In genomic region chr6:84772428-84773132, GRCh38 we compare ENCODE assay signal across 13 cellular contexts. TPM values are rescaled to one million over a fixed set of nuclear protein-coding genes. Genes with fewer than 3 reads are reported as not detected.
A peak's percentile ranks its signal among the peaks of the same experiment; 100 is the strongest.
DNase-seq lines count a peak whose midpoint lies in the region; ATAC-seq and TF ChIP-seq lines count a peak whose summit lies in the region.
"Had no signal": no experiment of that assay in that cellular context is flagged by ENCODE, and none has a peak within 500 bp of the region (broad histone marks: within the 10 kb centered on the region; RNA-seq: fewer than 3 reads in every experiment).

No MANE protein-coding gene starts in this region.

- peak overlapping the region; percentile 76; the same call in 1 of the 2 replicates for H3K4me2 ChIP-seq in MM.1S (ENCODE audit: low read depth, low read length)
- peak overlapping the region; percentile 72 for H3K4me2 ChIP-seq in neural progenitor cell

- H3K27me3 ChIP-seq in MM.1S (replicated peaks; ENCODE audit: insufficient read depth, low read length) (no peaks in the 10 kb centered on the region), neural progenitor cell (peaks cover 100% of the 10 kb centered on the region)

- no peaks in the 10 kb centered on the region for H3K36me3 Mint-ChIP-seq in glutamatergic neuron (ENCODE audit: unreplicated experiment)
- no peaks in the 10 kb centered on the region for H3K36me3 Mint-ChIP-seq in neural progenitor cell

- H3K36me3 ChIP-seq in ES-I3 (ENCODE audit: insufficient read depth, low read length) (no peaks in the 10 kb centered on the region), MM.1S (replicated peaks; ENCODE audit: insufficient read depth, low read length) (no peaks in the 10 kb centered on the region), neural progenitor cell (no peaks in the 10 kb centered on the region)
- H3K36me3 ChIP-seq: lower lobe of right lung had no signal

- H3K79me2 ChIP-seq in MM.1S (ENCODE audit: low read length): no peaks in the 10 kb centered on the region
- H3K79me2 ChIP-seq in neural progenitor cell (ENCODE audit: low read depth): no peaks in the 10 kb centered on the region

- H3K4me3 ChIP-seq in MM.1S (ENCODE audit: low read length) (peak overlapping the region; percentile 57; the same call in 1 of the 2 replicates), neural progenitor cell (peak overlapping the region; percentile 36)

- H3K4me1 Mint-ChIP-seq in glutamatergic neuron (ENCODE audit: low read depth, unreplicated experiment) (peaks cover 13% of the 10 kb centered on the region), neural progenitor cell (peaks cover 14% of the 10 kb centered on the region)

- peak overlapping the region; percentile 34 for H3K27ac Mint-ChIP-seq in glutamatergic neuron (ENCODE audit: unreplicated experiment)
- no peak overlapping the region for H3K27ac Mint-ChIP-seq in neural progenitor cell
- H3K27ac Mint-ChIP-seq: dendritic cell treated with granulocyte-macrophage colony-stimulating factor and Interleukin-4, amounts not matched to agents 40 ng/mL and 50 ng/mL, for 4 days had no signal

- H3K4me1 ChIP-seq in ES-I3 (ENCODE audit: insufficient read depth, low read length) (no peaks in the 10 kb centered on the region), MM.1S (ENCODE audit: low read length) (no peaks in the 10 kb centered on the region), neural progenitor cell (no peaks in the 10 kb centered on the region)

- peak overlapping the region; percentile 64; the same call in 1 of the 2 replicates for H3K9ac ChIP-seq in ES-I3 (ENCODE audit: low read depth, low read length)
- H3K9ac ChIP-seq in MM.1S (ENCODE audit: low read length): no peak overlapping the region
- no peak overlapping the region for H3K9ac ChIP-seq in neural progenitor cell

- DNase-seq in MM.1S (no peak), glutamatergic neuron (peak; percentile 27), neural progenitor cell (ENCODE audit: low spot score) (peak; percentile 68), globus pallidus (ENCODE audit: low spot score) (no peak), NCI-H2107 treated with DMSO at 0.1 percent for 48 hours (lab: John Stamatoyannopoulos, UW; ENCODE audit: unreplicated experiment) (no peak)
- DNase-seq: activated CD4-positive, alpha-beta T cell treated with anti-CD3 and anti-CD28 coated beads, Interleukin-2, amount 50 U/mL, for 4 hours; NCI-H2107; substantia nigra had no signal

- H3K9me3 ChIP-seq in ES-I3 (ENCODE audit: control insufficient read depth, insufficient read depth, low read length) (no peaks in the 10 kb centered on the region), MM.1S (replicated peaks; ENCODE audit: insufficient read depth, low read length) (no peaks in the 10 kb centered on the region), neural progenitor cell (ENCODE audit: low read depth) (no peaks in the 10 kb centered on the region)
- H3K9me3 ChIP-seq: lower lobe of right lung had no signal

- no peak for TF ChIP-seq CTCF in MM.1S (IDR thresholded peaks at IDR 0.05; ENCODE audit: low read length)
- no peak for TF ChIP-seq CTCF in glutamatergic neuron (IDR thresholded peaks at IDR 0.05; ENCODE audit: partially characterized antibody, unreplicated experiment)
- no peak for TF ChIP-seq CTCF in neural progenitor cell (IDR thresholded peaks at IDR 0.05)

- no peaks in the 10 kb centered on the region for H3F3A ChIP-seq in MM.1S (ENCODE audit: insufficient read depth, low read length)
- H3F3A ChIP-seq in neural progenitor cell (ENCODE audit: low read depth): peaks cover 32% of the 10 kb centered on the region

- no peak overlapping the region for H3K27ac ChIP-seq in MM.1S (ENCODE audit: low read length)
- no peak overlapping the region for H3K27ac ChIP-seq in neural progenitor cell
- H3K27ac ChIP-seq: lower lobe of right lung had no signal

- H2AFZ ChIP-seq in MM.1S (ENCODE audit: low read length) (no peak overlapping the region), neural progenitor cell (replicated peaks) (no peak overlapping the region)

- no peaks in the 10 kb centered on the region for H3K9me2 ChIP-seq in MM.1S (replicated peaks; ENCODE audit: insufficient read depth, low read length)

- H4K20me1 ChIP-seq in MM.1S (ENCODE audit: insufficient read depth, low read length) (no peaks in the 10 kb centered on the region), neural progenitor cell (ENCODE audit: low read depth) (peaks cover 61% of the 10 kb centered on the region)

- H3K27me3 Mint-ChIP-seq in glutamatergic neuron (ENCODE audit: unreplicated experiment): peaks cover 36% of the 10 kb centered on the region
- peaks cover 84% of the 10 kb centered on the region for H3K27me3 Mint-ChIP-seq in neural progenitor cell (ENCODE audit: insufficient read depth, low read depth)

- H3K9me3 Mint-ChIP-seq in glutamatergic neuron (ENCODE audit: unreplicated experiment) (peaks cover 20% of the 10 kb centered on the region), neural progenitor cell (peaks cover 2% of the 10 kb centered on the region)
- H3K9me3 Mint-ChIP-seq: dendritic cell treated with granulocyte-macrophage colony-stimulating factor and Interleukin-4, amounts not matched to agents 40 ng/mL and 50 ng/mL, for 4 days had no signal

- peak overlapping the region; percentile 79 for H3K4me3 Mint-ChIP-seq in glutamatergic neuron (ENCODE audit: unreplicated experiment)
- H3K4me3 Mint-ChIP-seq in neural progenitor cell: peak overlapping the region; percentile 86
- H3K4me3 Mint-ChIP-seq: dendritic cell treated with granulocyte-macrophage colony-stimulating factor and Interleukin-4, amounts not matched to agents 40 ng/mL and 50 ng/mL, for 4 days had no signal

- ATAC-seq in GM18517 (IDR thresholded peaks at IDR 0.05; ENCODE audit: unreplicated experiment): no peak
- ATAC-seq in GM19328 (IDR thresholded peaks at IDR 0.05; ENCODE audit: unreplicated experiment): no peak

RNA-seq across cellular contexts. Expression of gene TBX18, which starts 8.2 kb away (rescaled TPM):
- total RNA-seq in glutamatergic neuron (ENCODE audit: unreplicated experiment) (5.1 TPM), neural progenitor cell (ENCODE audit: low replicate concordance) (not detected in 2 replicates)

Comparison
In these comparisons a context has a peak if more than half of its experiments do, and no peak if none do; other contexts are left out.
1. DNase-seq: peak in glutamatergic neuron (single experiment) and neural progenitor cell (single experiment); none in MM.1S (single experiment), globus pallidus (single experiment) and NCI-H2107 treated with DMSO at 0.1 percent for 48 hours (single experiment).